Comparison of ENCODE assay signal across 19 cellular contexts in genomic region chr11:11805228-11805627, GRCh38. TPM values are rescaled to one million over a fixed set of nuclear protein-coding genes. Genes with fewer than 3 reads are reported as not detected.
DNase-seq lines count a peak whose midpoint lies in the region; ATAC-seq, FAIRE-seq and TF ChIP-seq lines count a peak whose summit lies in the region.
"Had no signal": no experiment of that assay in that cellular context is flagged by ENCODE, and none has a peak within 500 bp of the region (broad histone marks: within the 10 kb centered on the region; RNA-seq: fewer than 3 reads in every experiment).

No MANE protein-coding gene starts in this region.

- no peaks in the 10 kb centered on the region for H3K9me1 ChIP-seq in K562 (ENCODE audit: control insufficient read depth, insufficient read depth, low read length)

- DNase-seq in K562 (ENCODE audit: extremely low read depth in 1 of 4, low spot score in 3 of 4) (no peak), dorsolateral prefrontal cortex (no peak), HTR-8/SVneo (ENCODE audit: insufficient read length, low spot score) (no peak), erythroblast (lab: John Stamatoyannopoulos, UW) (no peak)
- DNase-seq: C1 segment of cervical spinal cord; Calu3; CD4-positive, alpha-beta memory T cell; COR-L47; DMS53; DMS79 treated with DMSO at 0.1 percent for 48 hours; GF-D8; GM23248; H7; HCEC 1CT had no signal

- FAIRE-seq in K562 (lab: Jason Lieb, UNC) = no peak
- no peak for FAIRE-seq in HTR-8/SVneo (lab: Jason Lieb, UNC)
- FAIRE-seq: GM12891, GM18507, H1 had no signal

- no peak overlapping the region for H3K4me2 ChIP-seq in K562 (ENCODE audit: insufficient read depth, low read length)

- H3K4me3 ChIP-seq in K562 = no peak overlapping the region
- H3K4me3 ChIP-seq in dorsolateral prefrontal cortex = no peak overlapping the region
- H3K4me3 ChIP-seq: GM23248 had no signal

- intact Hi-C loops in K562 (cut with micrococcal nuclease) = no loop called here
- intact Hi-C loops in dorsolateral prefrontal cortex (cut with DNase I) = loop anchor here in 1 of 2 donors (10.0 kb wide), 1 partner anchor 480 kb away; no protein-coding TSS in a partner anchor

- TF ChIP-seq CTCF in K562 (IDR thresholded peaks at IDR 0.05 in 2 of 3, conservative IDR thresholded peaks at IDR 0.05 in 1 of 3; ENCODE audit: insufficient read depth in 2 of 3, low read depth in 1 of 3, low read length in 3 of 3) (no peak), dorsolateral prefrontal cortex (IDR thresholded peaks at IDR 0.05 in 54 of 56, conservative IDR thresholded peaks at IDR 0.05 in 2 of 56; ENCODE audit: low read depth in 1 of 56, partially characterized antibody in 56 of 56) (no peak)

- no peaks in the 10 kb centered on the region for H3K79me2 ChIP-seq in K562 (ENCODE audit: control insufficient read depth, insufficient read depth, low read length)

- WGBS in K562 (ENCODE audit: insufficient coverage, low coverage, missing lambda C conversion rate) = 83% methylated on average over 1 of the region's 1 CpG

- in situ Hi-C loops in K562 (cut with MboI) = no loop called here

- BruUV-seq in K562 (replicated peaks; lab: Mats Ljungman, UMichigan) = no TSS peak

- peak overlapping the region; percentile 97 for H3K27ac ChIP-seq in angular gyrus (ENCODE audit: low read depth, low read length)
- no peak overlapping the region for H3K27ac ChIP-seq in K562 (ENCODE audit: extremely low read depth, low read depth, low read length)
- H3K27ac ChIP-seq in dorsolateral prefrontal cortex = peak overlapping the region in 55 of 59 donors; percentile 69 to 99 (median 92)
- H3K27ac ChIP-seq: GM23248 had no signal

- no peaks in the 10 kb centered on the region; a peak in 1 of 5 replicates for H3K4me1 ChIP-seq in K562 (replicated peaks in 1 of 2; ENCODE audit: control insufficient read depth in 2 of 2, insufficient read depth in 2 of 2, low read length in 2 of 2)

- ATAC-seq in K562 = no peak
- no peak for ATAC-seq in GM21447 (IDR thresholded peaks at IDR 0.05; ENCODE audit: unreplicated experiment)

- no peaks in the 10 kb centered on the region for H3K9me3 ChIP-seq in K562 (replicated peaks; ENCODE audit: control insufficient read depth, insufficient read depth, low read depth, low read length)

- H3K27me3 ChIP-seq in K562 (ENCODE audit: control insufficient read depth in 2 of 2, insufficient read depth in 2 of 2, low read length in 2 of 2) (no peaks in the 10 kb centered on the region; a peak in 1 of 5 replicates), dorsolateral prefrontal cortex (no peaks in the 10 kb centered on the region)

- no peaks in the 10 kb centered on the region for H3K36me3 ChIP-seq in K562 (ENCODE audit: control insufficient read depth, insufficient read depth, low read length)

- TF ChIP-seq POLR2A in K562 (conservative IDR thresholded peaks at IDR 0.05) (no peak), erythroblast (IDR thresholded peaks at IDR 0.05; ENCODE audit: low read length) (no peak)

- no peak overlapping the region for H3K9ac ChIP-seq in K562 (ENCODE audit: insufficient read depth in 1 of 2, low read depth in 2 of 2, low read length in 2 of 2)
- H3K9ac ChIP-seq: GM23248 had no signal

- no peak for TF ChIP-seq RAD21 in K562 (CRISPR knock-in tag; conservative IDR thresholded peaks at IDR 0.05 in 1 of 2, IDR thresholded peaks at IDR 0.05 in 1 of 2)

- no peak overlapping the region for H2AFZ ChIP-seq in K562 (ENCODE audit: low read depth, low read length)

- TF ChIP-seq EP300 in K562 (IDR thresholded peaks at IDR 0.05; ENCODE audit: low read length) = no peak

- POLR2A ChIA-PET in K562 (lab: Yijun Ruan, JAX) = no interaction called here

- CTCF ChIA-PET in K562 (lab: Yijun Ruan, JAX; ENCODE audit: low intra/inter-chr PET ratio) = no interaction called here

- H4K20me1 ChIP-seq in K562 (replicated peaks; ENCODE audit: control insufficient read depth, insufficient read depth, low read length) = no peaks in the 10 kb centered on the region

TF ChIP-seq in K562, 482 proteins besides CTCF, POLR2A, EP300 and RAD21:
- TF ChIP-seq MCM5 (IDR thresholded peaks at IDR 0.05; ENCODE audit: low read depth) = no peak
- TF ChIP-seq AFF1 (IDR thresholded peaks at IDR 0.05; ENCODE audit: low read depth in 1 of 2, partially characterized antibody in 2 of 2) = peak in 1 of 2 experiments; percentile 97
- TF ChIP-seq, protein P1, sequence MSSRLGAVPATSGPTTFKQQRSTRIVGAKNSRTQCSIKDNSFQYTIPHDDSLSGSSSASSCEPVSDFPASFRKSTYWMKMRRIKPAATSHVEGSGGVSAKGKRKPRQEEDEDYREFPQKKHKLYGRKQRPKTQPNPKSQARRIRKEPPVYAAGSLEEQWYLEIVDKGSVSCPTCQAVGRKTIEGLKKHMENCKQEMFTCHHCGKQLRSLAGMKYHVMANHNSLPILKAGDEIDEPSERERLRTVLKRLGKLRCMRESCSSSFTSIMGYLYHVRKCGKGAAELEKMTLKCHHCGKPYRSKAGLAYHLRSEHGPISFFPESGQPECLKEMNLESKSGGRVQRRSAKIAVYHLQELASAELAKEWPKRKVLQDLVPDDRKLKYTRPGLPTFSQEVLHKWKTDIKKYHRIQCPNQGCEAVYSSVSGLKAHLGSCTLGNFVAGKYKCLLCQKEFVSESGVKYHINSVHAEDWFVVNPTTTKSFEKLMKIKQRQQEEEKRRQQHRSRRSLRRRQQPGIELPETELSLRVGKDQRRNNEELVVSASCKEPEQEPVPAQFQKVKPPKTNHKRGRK (tag; IDR thresholded peaks at IDR 0.05) = peak; percentile 30; the same call in 1 of the 2 replicates
- TF ChIP-seq ZNF778 (CRISPR knock-in tag; IDR thresholded peaks at IDR 0.05) = no peak

RNA-seq across cellular contexts. Expression of gene USP47, which starts 36.5 kb away (rescaled TPM):
- 44.2 and 108 TPM in 2 replicates for total RNA-seq in K562 (2011; cell fraction: chromatin; rRNA removed; ENCODE audit: low replicate concordance)
- 19.7 and 22.7 TPM in 2 replicates for total RNA-seq in K562 (2011; cell fraction: nucleolus; rRNA removed)
- 41.9 and 49.6 TPM in 2 replicates for total RNA-seq in K562 (2011; cell fraction: nucleoplasm; rRNA removed)
- 51.7 and 53.2 TPM in 2 replicates for total RNA-seq in K562 (2014; rRNA removed)
- 61.1 and 76.1 TPM in 2 replicates for total RNA-seq in K562 (2014; rRNA removed; fragmentation: Illumina TruSeq; extraction: Trizol)
- 61.8 and 63.6 TPM in 2 replicates for total RNA-seq in K562 (2015; rRNA removed; fragmentation: Illumina TruSeq; extraction: Trizol)
- total RNA-seq in K562 (2021) = 34.1 and 36.1 TPM in 2 replicates
- 27.1 and 31.4 TPM in 2 replicates for polyA plus RNA-seq in K562 (2011; rRNA removed)
- 6.1 and 10.7 TPM in 2 replicates for polyA plus RNA-seq in K562 (2011; cell fraction: cytosol; rRNA removed)
- 23.1 and 30.6 TPM in 2 replicates for polyA plus RNA-seq in K562 (2011; cell fraction: nucleus; rRNA removed)
- polyA plus RNA-seq in K562 (2012) = 23.8 and 30.3 TPM in 2 replicates
- 32.2 and 34.7 TPM in 2 replicates for polyA plus RNA-seq in K562 (2014; fragmentation: Illumina TruSeq; extraction: Trizol)
- polyA plus RNA-seq in K562 (2014; fragmentation: Nextera tagmentation; extraction: Ambion mirVana) = 10 to 100 TPM; 13.1 to 16.4 TPM
- 26.0 and 32.7 TPM in 2 replicates for polyA plus RNA-seq in K562 (2014; rRNA removed)
- 84.5 and 90.5 TPM in 2 replicates for polyA minus RNA-seq in K562 (2011; rRNA and poly(A)+ RNA removed)
- 21.7 and 22.3 TPM in 2 replicates for polyA minus RNA-seq in K562 (2011; cell fraction: cytosol; rRNA and poly(A)+ RNA removed)
- 59.5 and 83.2 TPM in 2 replicates for polyA minus RNA-seq in K562 (2011; cell fraction: nucleus; rRNA and poly(A)+ RNA removed)
- 10 to 100 TPM; 49.7 to 92.3 (median 69.2) TPM for total RNA-seq in dorsolateral prefrontal cortex
